ENCODE assay signal across 8 cellular contexts in the genomic region with DNA sequence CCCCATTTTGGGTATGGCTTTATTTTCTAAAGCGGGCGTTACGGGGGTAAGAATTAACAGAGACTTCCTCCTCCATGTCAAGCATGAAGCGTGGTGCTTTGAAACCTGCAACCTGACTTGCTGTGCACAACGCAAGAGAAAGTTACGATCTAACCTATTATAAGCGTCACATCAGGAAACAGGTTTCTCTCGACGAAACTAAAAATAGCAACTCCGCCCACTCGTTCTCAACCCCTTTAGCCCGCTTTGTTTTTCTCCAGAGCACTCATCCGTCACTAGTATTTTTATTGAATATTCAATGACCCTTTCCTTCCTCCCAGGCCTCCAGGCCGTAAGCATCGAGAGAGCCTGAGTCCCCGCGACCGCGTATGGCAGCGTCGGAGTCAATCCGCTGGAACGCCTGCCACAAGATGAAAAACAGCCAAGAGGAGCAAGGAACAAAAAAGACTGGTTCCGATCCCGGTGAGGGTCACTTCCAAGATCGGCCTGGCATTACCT. TPM values are rescaled to one million over a fixed set of nuclear protein-coding genes. Genes with fewer than 3 reads are reported as not detected.
DNase-seq lines count a peak whose midpoint lies in the region; ATAC-seq lines count a peak whose summit lies in the region.

No MANE protein-coding gene starts in this region.

- H3K27ac Mint-ChIP-seq in activated naive CD4-positive, alpha-beta T cell treated with anti-CD3 and anti-CD28 coated beads, Interleukin-2, amount 50 U/mL, for 24 hours = peak overlapping the region; percentile 99

- peak overlapping the region; percentile 87 for H3K27ac ChIP-seq in skeletal muscle tissue (ENCODE audit: low read depth, low read length)

- DNase-seq in NCI-H1417 (lab: John Stamatoyannopoulos, UW) (peak; percentile 8 to 61 (median 59)), NCI-H1417 treated with DMSO at 0.1 percent for 48 hours (lab: John Stamatoyannopoulos, UW) (no peak), OCI-M1 (lab: John Stamatoyannopoulos, UW) (peak; percentile 80), left ventricle myocardium superior (no peak), islet precursor cell (no peak)

- peaks cover 46% of the 10 kb centered on the region for H3K4me1 Mint-ChIP-seq in activated naive CD4-positive, alpha-beta T cell treated with anti-CD3 and anti-CD28 coated beads, Interleukin-2, amount 50 U/mL, for 24 hours

- ATAC-seq in HG03039 (IDR thresholded peaks at IDR 0.05; ENCODE audit: unreplicated experiment) (peak; percentile 25), left ventricle myocardium superior (peak; percentile 2)

- H3K36me3 Mint-ChIP-seq in activated naive CD4-positive, alpha-beta T cell treated with anti-CD3 and anti-CD28 coated beads, Interleukin-2, amount 50 U/mL, for 24 hours = peaks cover 5% of the 10 kb centered on the region

- no peaks in the 10 kb centered on the region for H3K27me3 Mint-ChIP-seq in activated naive CD4-positive, alpha-beta T cell treated with anti-CD3 and anti-CD28 coated beads, Interleukin-2, amount 50 U/mL, for 24 hours

- H3K9me3 ChIP-seq in skeletal muscle tissue (ENCODE audit: control insufficient read depth in 3 of 3, low read length in 3 of 3) = no peaks in the 10 kb centered on the region

- H3K36me3 ChIP-seq in skeletal muscle tissue (ENCODE audit: control insufficient read depth in 3 of 3, insufficient read depth in 3 of 3, low read length in 3 of 3) = peaks cover 10 to 34% (median 31%) of the 10 kb centered on the region in 3 donors

- H3K9ac ChIP-seq in skeletal muscle tissue (ENCODE audit: low read depth in 1 of 3, low read length in 3 of 3) = peak overlapping the region; percentile 87 to 94 (median 93)

- peak overlapping the region; percentile 96 for H3K4me3 Mint-ChIP-seq in activated naive CD4-positive, alpha-beta T cell treated with anti-CD3 and anti-CD28 coated beads, Interleukin-2, amount 50 U/mL, for 24 hours

- intact Hi-C loops in left ventricle myocardium superior (cut with micrococcal nuclease) = no loop called here

- H3K9me3 Mint-ChIP-seq in activated naive CD4-positive, alpha-beta T cell treated with anti-CD3 and anti-CD28 coated beads, Interleukin-2, amount 50 U/mL, for 24 hours = no peaks in the 10 kb centered on the region

- H3K27me3 ChIP-seq in skeletal muscle tissue (ENCODE audit: control insufficient read depth in 3 of 3, insufficient read depth in 3 of 3, low read length in 3 of 3) = no peaks in the 10 kb centered on the region

- peak overlapping the region; percentile 84 to 98 (median 95) for H3K4me3 ChIP-seq in skeletal muscle tissue (ENCODE audit: low read length in 3 of 3)

- peaks cover 23 to 30% (median 29%) of the 10 kb centered on the region in 3 donors for H3K4me1 ChIP-seq in skeletal muscle tissue (ENCODE audit: control insufficient read depth in 3 of 3, insufficient read depth in 3 of 3, low read length in 3 of 3)

RNA-seq across cellular contexts. Expression of a gene that starts 0.6 kb away (rescaled TPM):
- 34.9 TPM for total RNA-seq in left ventricle myocardium superior
- 46.4 TPM for total RNA-seq in skeletal muscle tissue

RNA-seq across cellular contexts. Expression of a gene that starts 1.1 kb away (rescaled TPM):
- total RNA-seq in left ventricle myocardium superior = 26.5 TPM
- 32.4 TPM for total RNA-seq in skeletal muscle tissue

RNA-seq across cellular contexts. Expression of a gene that starts 20.0 kb away (rescaled TPM):
- total RNA-seq in left ventricle myocardium superior (127 TPM), skeletal muscle tissue (142 TPM)

RNA-seq across cellular contexts. Expression of a gene that starts 49.9 kb away (rescaled TPM):
- total RNA-seq in left ventricle myocardium superior (5.1 TPM), skeletal muscle tissue (7.3 TPM)

Comparison
In these comparisons a context has a peak if more than half of its experiments do, and no peak if none do; other contexts are left out.
1. DNase-seq: peak in NCI-H1417 (3 of 3) and OCI-M1 (single experiment); none in NCI-H1417 treated with DMSO at 0.1 percent for 48 hours (single experiment), left ventricle myocardium superior (single experiment) and islet precursor cell (single experiment).